In the genomic region with DNA sequence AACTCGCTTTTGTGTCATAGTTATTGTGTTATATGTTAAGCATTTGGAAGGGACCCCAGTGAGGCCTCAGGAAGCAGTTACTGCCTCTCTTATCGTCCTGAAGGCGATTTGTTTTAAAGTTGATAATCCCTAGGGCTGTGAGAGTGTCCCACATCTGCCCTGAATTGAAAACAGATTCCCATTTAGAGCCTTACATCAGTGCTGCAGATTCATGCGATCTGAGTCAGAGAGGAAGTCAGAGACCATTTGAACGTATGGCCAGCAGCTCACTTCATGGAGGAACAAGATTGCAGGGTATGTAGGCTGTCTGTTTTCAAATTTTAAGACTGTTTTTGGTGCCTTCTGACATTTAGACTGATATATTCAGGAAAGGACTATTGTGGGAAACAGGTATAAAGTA, we compare ENCODE assay signal across 15 cellular contexts.
DNase-seq lines count a peak whose midpoint lies in the region; ATAC-seq and TF ChIP-seq lines count a peak whose summit lies in the region.
"Had no signal": no experiment of that assay in that cellular context is flagged by ENCODE, and none has a peak within 500 bp of the region (broad histone marks: within the 10 kb centered on the region; RNA-seq: fewer than 3 reads in every experiment).

No MANE protein-coding gene starts in this region.

- H2AFZ ChIP-seq in ACC112 (ENCODE audit: low read length, unreplicated experiment) = peak overlapping the region; percentile 89

- no peak for TF ChIP-seq POLR2A in prostate gland (IDR thresholded peaks at IDR 0.05)

- intact Hi-C loops in prostate gland (cut with DNase I) = no loop called here

- H3K4me3 ChIP-seq in ACC112 (ENCODE audit: low read depth, low read length) (peak overlapping the region; percentile 79), MG63 (peak overlapping the region; percentile 49), coronary artery (peak overlapping the region; percentile 61), prostate gland (no peak overlapping the region)
- H3K4me3 ChIP-seq: colonic mucosa had no signal

- H3K4me1 ChIP-seq in ACC112 (ENCODE audit: control insufficient read depth, insufficient read depth, low read length, unreplicated experiment) = peaks cover 47% of the 10 kb centered on the region
- no peaks in the 10 kb centered on the region for H3K4me1 ChIP-seq in prostate gland (replicated peaks)
- H3K4me1 ChIP-seq: colonic mucosa had no signal

- TF ChIP-seq CTCF in coronary artery (IDR thresholded peaks at IDR 0.05) = no peak
- TF ChIP-seq CTCF in prostate gland (IDR thresholded peaks at IDR 0.05) = no peak

- no peaks in the 10 kb centered on the region for H3K36me3 ChIP-seq in ACC112 (ENCODE audit: insufficient read depth, low read length)
- peaks cover 3% of the 10 kb centered on the region; the same call in 1 of the 2 replicates for H3K36me3 ChIP-seq in MG63
- H3K36me3 ChIP-seq in prostate gland = no peaks in the 10 kb centered on the region
- H3K36me3 ChIP-seq: colonic mucosa had no signal

- peak; percentile 74 for DNase-seq in MG63
- no peak for DNase-seq in coronary artery (ENCODE audit: low spot score)
- peak; percentile 30 for DNase-seq in medulla oblongata (ENCODE audit: extremely low spot score)
- DNase-seq in anterior cingulate cortex (lab: John Stamatoyannopoulos, UW) = no peak
- DNase-seq in prostate gland (ENCODE audit: low spot score) = no peak
- DNase-seq: activated CD8-positive, alpha-beta memory T cell treated with anti-CD3 and anti-CD28 coated beads for 24 hours; colonic mucosa; kidney glomerular epithelial cell; NCI-H187 treated with DMSO at 0.1 percent for 48 hours; SHP77; small intestine; stimulated activated naive CD8-positive, alpha-beta T cell treated with anti-CD3 and anti-CD28 coated beads, Interleukin-15, Interleukin-2, amounts not matched to agents 100 U/mL and 50 U/mL, for 24 hours had no signal

- no peak for ATAC-seq in HG03342 (IDR thresholded peaks at IDR 0.05; ENCODE audit: unreplicated experiment)
- ATAC-seq in HG03280 (IDR thresholded peaks at IDR 0.05; ENCODE audit: unreplicated experiment) = no peak
- ATAC-seq: stimulated activated naive CD8-positive, alpha-beta T cell treated with anti-CD3 and anti-CD28 coated beads, Interleukin-15, Interleukin-2, amounts not matched to agents 100 U/mL and 50 U/mL, for 24 hours had no signal

- H3K27ac ChIP-seq in ACC112 (ENCODE audit: low read depth, low read length) = peak overlapping the region; percentile 81
- H3K27ac ChIP-seq in coronary artery = peak overlapping the region; percentile 33 to 52
- H3K27ac ChIP-seq in prostate gland = no peak overlapping the region
- H3K27ac ChIP-seq: colonic mucosa had no signal

- H3K79me2 ChIP-seq in ACC112 (ENCODE audit: control insufficient read depth, insufficient read depth, low read length, unreplicated experiment) = peaks cover 33% of the 10 kb centered on the region

- H3K27me3 ChIP-seq in ACC112 (ENCODE audit: insufficient read depth, low read length) = no peaks in the 10 kb centered on the region
- no peaks in the 10 kb centered on the region for H3K27me3 ChIP-seq in MG63
- no peaks in the 10 kb centered on the region for H3K27me3 ChIP-seq in prostate gland (replicated peaks; ENCODE audit: insufficient read depth)
- H3K27me3 ChIP-seq: colonic mucosa had no signal

- H3K9me3 ChIP-seq in MG63 (no peaks in the 10 kb centered on the region), prostate gland (no peaks in the 10 kb centered on the region)
- H3K9me3 ChIP-seq: colonic mucosa had no signal

- WGBS in prostate gland = 61% methylated on average over 5 of the region's 5 CpGs

Comparison
In these comparisons a context has a peak if more than half of its experiments do, and no peak if none do; other contexts are left out.
1. H3K27ac ChIP-seq: peak in ACC112 (single experiment) and coronary artery (2 of 2); none in prostate gland (0 of 2).
2. H3K4me3 ChIP-seq: peak in ACC112 (single experiment), MG63 (single experiment) and coronary artery (single experiment); none in prostate gland (0 of 2).
3. DNase-seq: peak in MG63 (single experiment) and medulla oblongata (single experiment); none in coronary artery (single experiment), anterior cingulate cortex (0 of 58) and prostate gland (single experiment).